14 cellular contexts compared by ENCODE assay signal in the genomic region with DNA sequence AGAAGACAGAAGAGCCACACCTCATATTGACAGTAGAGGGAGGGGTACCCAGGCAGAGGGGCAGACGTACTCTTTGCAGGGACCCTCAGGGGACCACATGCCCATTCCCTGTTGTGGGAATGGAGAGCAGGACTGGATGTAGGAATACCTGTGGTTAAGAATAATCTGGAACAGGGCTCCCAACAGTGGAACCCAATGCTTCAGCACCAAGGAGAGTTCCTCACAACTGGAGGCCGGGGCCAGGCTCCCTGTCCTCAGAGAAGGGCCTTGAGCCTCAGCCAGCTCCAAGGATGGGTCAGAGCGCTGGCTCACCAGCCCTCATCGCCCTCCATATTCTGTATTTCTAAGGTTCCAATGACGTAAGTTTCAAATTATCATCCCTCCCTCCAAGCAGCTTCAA. TPM values are rescaled to one million over a fixed set of nuclear protein-coding genes. Genes with fewer than 3 reads are reported as not detected.
DNase-seq lines count a peak whose midpoint lies in the region; ATAC-seq and TF ChIP-seq lines count a peak whose summit lies in the region.
"Had no signal": no experiment of that assay in that cellular context is flagged by ENCODE, and none has a peak within 500 bp of the region (broad histone marks: within the 10 kb centered on the region; RNA-seq: fewer than 3 reads in every experiment).

No MANE protein-coding gene starts in this region.

- no peak overlapping the region for H3K27ac ChIP-seq in mesenchymal stem cell (ENCODE audit: low read length, poor library complexity, severe bottlenecking)
- H3K27ac ChIP-seq: epithelial cell of prostate had no signal

- no peak overlapping the region for H4K8ac ChIP-seq in mesenchymal stem cell (ENCODE audit: low read length)

- no peak overlapping the region for H2AFZ ChIP-seq in mesenchymal stem cell (ENCODE audit: low read depth, low read length)

- no peak overlapping the region for H2BK120ac ChIP-seq in mesenchymal stem cell (ENCODE audit: low read depth, low read length)

- H3K9me3 ChIP-seq in mesenchymal stem cell (ENCODE audit: control insufficient read depth, low read length) = no peaks in the 10 kb centered on the region

- H3K14ac ChIP-seq in mesenchymal stem cell (ENCODE audit: low read length in 2 of 2) = no peak overlapping the region

- TF ChIP-seq CTCF in astrocyte of the spinal cord (IDR thresholded peaks at IDR 0.05; ENCODE audit: low read depth, low read length) = no peak

- no peak overlapping the region for H3K18ac ChIP-seq in mesenchymal stem cell (ENCODE audit: low read depth in 1 of 2, low read length in 2 of 2)

- H2BK5ac ChIP-seq in mesenchymal stem cell (ENCODE audit: low read depth, low read length, poor library complexity, severe bottlenecking) = no peak overlapping the region

- no peaks in the 10 kb centered on the region for H3K79me1 ChIP-seq in mesenchymal stem cell (replicated peaks; ENCODE audit: low read length, poor library complexity, severe bottlenecking)

- H3K9ac ChIP-seq in mesenchymal stem cell (ENCODE audit: low read length) = no peak overlapping the region

- peaks cover 0 to 8% of the 10 kb centered on the region in 2 experiments for H3K27me3 ChIP-seq in mesenchymal stem cell (ENCODE audit: control insufficient read depth in 1 of 2, insufficient read depth in 1 of 2, low read length in 2 of 2)

- in situ Hi-C loops in astrocyte of the spinal cord (cut with HindIII; ENCODE audit: low sequenced_read_pairs) = no loop called here

- H3K4me3 ChIP-seq in astrocyte of the spinal cord (ENCODE audit: low read depth, low read length) (no peak overlapping the region), mesenchymal stem cell (ENCODE audit: insufficient read depth in 1 of 2, low read depth in 1 of 2, low read length in 2 of 2) (no peak overlapping the region)

- ATAC-seq in HG02759 (IDR thresholded peaks at IDR 0.05; ENCODE audit: unreplicated experiment) = no peak
- ATAC-seq: sciatic nerve had no signal

- no peaks in the 10 kb centered on the region for H3K4me1 ChIP-seq in mesenchymal stem cell (ENCODE audit: control insufficient read depth, insufficient read depth, low read depth, low read length)

- no peak overlapping the region for H3K23ac ChIP-seq in mesenchymal stem cell (ENCODE audit: low read length in 2 of 2)

- DNase-seq in ELR (ENCODE audit: low read depth) = peak; percentile 38
- DNase-seq in MV-4-11 (lab: John Stamatoyannopoulos, UW) = peak; percentile 2
- DNase-seq in astrocyte of the spinal cord (ENCODE audit: low read depth, low spot score) = peak; percentile 23
- peak; percentile 35 for DNase-seq in mesenchymal stem cell
- DNase-seq in CD1c-positive myeloid dendritic cell (ENCODE audit: extremely low spot score) = no peak
- no peak for DNase-seq in ureter (ENCODE audit: low spot score)
- no peak for DNase-seq in stimulated activated CD4-positive, alpha-beta T cell treated with anti-CD3 and anti-CD28 coated beads, Interleukin-2, amount 100 ng/mL, for 48 hours
- DNase-seq: activated T-cell treated with anti-CD3 and anti-CD28 coated beads, Interleukin-2, amount 50 U/mL, for 24 hours; NCI-H446; SHP77; substantia nigra had no signal

- no peak overlapping the region for H3K4me2 ChIP-seq in mesenchymal stem cell (ENCODE audit: low read length, poor library complexity, severe bottlenecking)

- no peak overlapping the region for H4K91ac ChIP-seq in mesenchymal stem cell (ENCODE audit: low read length)

- H2BK12ac ChIP-seq in mesenchymal stem cell (ENCODE audit: low read length in 2 of 2) = no peak overlapping the region

- no peaks in the 10 kb centered on the region for H3K36me3 ChIP-seq in mesenchymal stem cell (ENCODE audit: control insufficient read depth in 1 of 2, insufficient read depth in 2 of 2, low read depth in 1 of 2, low read length in 2 of 2)

- H3K4ac ChIP-seq in mesenchymal stem cell (ENCODE audit: low read depth in 1 of 2, low read length in 2 of 2) = no peak overlapping the region

- 52% methylated on average over 5 of the region's 5 CpGs for WGBS in mesenchymal stem cell

- H2BK15ac ChIP-seq in mesenchymal stem cell (ENCODE audit: low read depth, poor library complexity, severe bottlenecking) = no peak overlapping the region

- H2AK5ac ChIP-seq in mesenchymal stem cell (ENCODE audit: low read length, severe bottlenecking) = no peak overlapping the region

RNA-seq across cellular contexts. Expression of gene SHC3, which starts 7.4 kb away (rescaled TPM):
- polyA plus RNA-seq in mesenchymal stem cell (2013, experiment 1 of 2) = 3.0 TPM
- polyA plus RNA-seq in mesenchymal stem cell (2013, experiment 2 of 2) = 3.1 TPM
- total RNA-seq in ureter = 4.7 TPM

Comparison
In these comparisons a context has a peak if more than half of its experiments do, and no peak if none do; other contexts are left out.
1. DNase-seq: peak in ELR (single experiment), MV-4-11 (single experiment), astrocyte of the spinal cord (single experiment) and mesenchymal stem cell (single experiment); none in CD1c-positive myeloid dendritic cell (single experiment), ureter (single experiment) and stimulated activated CD4-positive, alpha-beta T cell treated with anti-CD3 and anti-CD28 coated beads, Interleukin-2, amount 100 ng/mL, for 48 hours (0 of 2).